1 cellular context compared by ENCODE assay signal in the genomic region with DNA sequence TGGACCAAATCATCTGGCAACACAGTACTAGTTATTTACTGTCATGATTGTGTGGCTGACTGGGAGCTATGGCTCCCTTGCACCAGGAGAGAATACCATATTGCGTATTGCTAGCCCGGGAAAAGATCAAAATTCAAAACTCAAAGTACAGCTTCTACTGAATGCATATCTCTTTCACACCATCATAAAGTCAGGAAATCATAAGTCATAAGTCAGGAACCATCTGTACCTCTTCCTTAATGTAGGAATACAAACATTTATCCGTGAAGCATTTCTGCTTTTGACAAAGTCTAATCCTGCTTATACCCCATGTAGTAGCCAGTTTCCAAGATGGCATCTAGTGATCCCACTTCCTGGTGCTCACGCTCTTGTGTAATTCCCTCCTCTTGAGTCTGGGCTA.
TF ChIP-seq lines count a peak whose summit lies in the region.

No MANE protein-coding gene starts in this region.

TF ChIP-seq in H1, 55 proteins besides CTCF, POLR2A, EP300 and RAD21:
- no peak for TF ChIP-seq TBP (IDR thresholded peaks at IDR 0.05; ENCODE audit: low read depth, low read length)
- no peak for TF ChIP-seq FOSL1 (IDR thresholded peaks at IDR 0.05; ENCODE audit: insufficient read depth, low read depth, low read length)
- no peak for TF ChIP-seq SIRT6 (IDR thresholded peaks at IDR 0.05; ENCODE audit: low read length)
- TF ChIP-seq, protein P1, sequence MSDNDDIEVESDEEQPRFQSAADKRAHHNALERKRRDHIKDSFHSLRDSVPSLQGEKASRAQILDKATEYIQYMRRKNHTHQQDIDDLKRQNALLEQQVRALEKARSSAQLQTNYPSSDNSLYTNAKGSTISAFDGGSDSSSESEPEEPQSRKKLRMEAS (IDR thresholded peaks at IDR 0.05), result no peak
- TF ChIP-seq NANOG (IDR thresholded peaks at IDR 0.05; ENCODE audit: insufficient read depth, low read depth, low read length, poor library complexity, severe bottlenecking), result no peak
- no peak for TF ChIP-seq RNF2 (IDR thresholded peaks at IDR 0.05; ENCODE audit: borderline replicate concordance, low read depth, low read length, missing control alignments, poor library complexity, severe bottlenecking)
- TF ChIP-seq KDM5A (IDR thresholded peaks at IDR 0.05; ENCODE audit: low read length), result no peak
- no peak for TF ChIP-seq TCF12 (IDR thresholded peaks at IDR 0.05; ENCODE audit: low read depth, low read length)
